Comparison of ENCODE assay signal across 18 cellular contexts in the genomic region with DNA sequence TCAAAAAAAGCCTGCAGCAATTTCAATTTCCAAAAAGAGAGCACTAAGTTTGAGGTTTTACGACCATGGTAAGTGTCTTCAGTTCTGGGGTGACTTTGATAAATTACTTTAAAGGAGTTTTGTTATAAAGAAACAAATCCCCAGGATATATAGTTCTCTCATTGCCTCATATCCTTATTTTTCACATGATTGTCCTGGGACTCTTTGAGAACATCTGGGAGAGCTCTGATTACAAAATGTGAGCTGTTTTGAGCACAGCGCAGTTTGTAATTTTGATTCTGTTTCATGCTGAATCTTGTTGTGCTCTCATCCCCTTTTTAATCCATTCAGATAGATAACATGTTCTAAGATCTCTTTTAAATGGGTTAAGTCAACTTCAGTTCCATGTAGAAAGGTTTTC.
A peak's percentile ranks its signal among the peaks of the same experiment; 100 is the strongest.
DNase-seq lines count a peak whose midpoint lies in the region; ATAC-seq and TF ChIP-seq lines count a peak whose summit lies in the region.
"Had no signal": no experiment of that assay in that cellular context is flagged by ENCODE, and none has a peak within 500 bp of the region (broad histone marks: within the 10 kb centered on the region; RNA-seq: fewer than 3 reads in every experiment).

No MANE protein-coding gene starts in this region.

- no peak for TF ChIP-seq CTCF in colonic mucosa (IDR thresholded peaks at IDR 0.05)

- no peak for DNase-seq in Right ventricle myocardium inferior (ENCODE audit: missing footprints)
- no peak for DNase-seq in cardiac septum (ENCODE audit: low spot score)
- no peak for DNase-seq in left ventricle myocardium superior
- no peak for DNase-seq in AG08396 (ENCODE audit: low spot score)
- DNase-seq in colonic mucosa = no peak
- DNase-seq in KG1 (lab: John Stamatoyannopoulos, UW) = no peak
- DNase-seq: activated CD4-positive, alpha-beta T cell treated with anti-CD3 and anti-CD28 coated beads for 48 hours; HFFc6; hypothalamus; NCI-H1417; NCI-H226; SHP77 treated with DMSO at 0.1 percent for 48 hours; stimulated activated naive CD4-positive, alpha-beta T cell; T-helper 9 cell had no signal

- H3K27ac ChIP-seq in rectal smooth muscle tissue (ENCODE audit: low read depth, low read length) = peak overlapping the region; percentile 58
- no peak overlapping the region for H3K27ac ChIP-seq in colonic mucosa
- H3K27ac ChIP-seq: KMS-11, neutrophil had no signal

- H3K9me3 ChIP-seq in colonic mucosa = no peaks in the 10 kb centered on the region
- H3K9me3 ChIP-seq: neutrophil had no signal

- peaks cover 2% of the 10 kb centered on the region for H3K4me1 ChIP-seq in rectal smooth muscle tissue (ENCODE audit: control insufficient read depth, insufficient read depth, low read length)
- H3K4me1 ChIP-seq in colonic mucosa = no peaks in the 10 kb centered on the region

- H3K4me3 ChIP-seq in rectal smooth muscle tissue (ENCODE audit: low read length) (no peak overlapping the region), colonic mucosa (no peak overlapping the region)

- H3K36me3 ChIP-seq in rectal smooth muscle tissue (ENCODE audit: control insufficient read depth, insufficient read depth, low read length) = no peaks in the 10 kb centered on the region
- H3K36me3 ChIP-seq in colonic mucosa = no peaks in the 10 kb centered on the region
- H3K36me3 ChIP-seq: neutrophil had no signal

- intact Hi-C loops in Right ventricle myocardium inferior (cut with DNase I) (loop anchor here (5.0 kb wide), 1 partner anchor 73 kb away; no protein-coding TSS in a partner anchor), cardiac septum (cut with DNase I) (no loop called here), left ventricle myocardium superior (cut with micrococcal nuclease) (no loop called here), colonic mucosa (cut with DNase I) (no loop called here)

- no peak overlapping the region for H3K9ac ChIP-seq in rectal smooth muscle tissue (ENCODE audit: low read length)
- H3K9ac ChIP-seq in colonic mucosa (ENCODE audit: low read depth in 2 of 2, low read length in 2 of 2) = no peak overlapping the region
- H3K9ac ChIP-seq: KMS-11 had no signal

- ATAC-seq in Right ventricle myocardium inferior = peak; percentile 95
- peak; percentile 97 for ATAC-seq in left ventricle myocardium superior
- ATAC-seq in GM18868 (IDR thresholded peaks at IDR 0.05; ENCODE audit: unreplicated experiment) = no peak

- H3K27me3 ChIP-seq in rectal smooth muscle tissue (ENCODE audit: control insufficient read depth, insufficient read depth, low read length) (no peaks in the 10 kb centered on the region), colonic mucosa (no peaks in the 10 kb centered on the region)
- H3K27me3 ChIP-seq: neutrophil had no signal
